ENCODE assay signal across 13 cellular contexts in genomic region chr16:84999857-85000480, GRCh38. TPM values are rescaled to one million over a fixed set of nuclear protein-coding genes. Genes with fewer than 3 reads are reported as not detected.
A peak's percentile ranks its signal among the peaks of the same experiment; 100 is the strongest.
DNase-seq lines count a peak whose midpoint lies in the region; ATAC-seq and TF ChIP-seq lines count a peak whose summit lies in the region.
"Had no signal": no experiment of that assay in that cellular context is flagged by ENCODE, and none has a peak within 500 bp of the region (broad histone marks: within the 10 kb centered on the region; RNA-seq: fewer than 3 reads in every experiment).

No MANE protein-coding gene starts in this region.

- H3K27me3 ChIP-seq in ascending aorta, result no peaks in the 10 kb centered on the region
- no peaks in the 10 kb centered on the region for H3K27me3 ChIP-seq in hepatocyte
- H3K27me3 ChIP-seq in psoas muscle (ENCODE audit: insufficient read depth in 3 of 3, low read length in 2 of 3), result no peaks in the 10 kb centered on the region

- H3K27me3 Mint-ChIP-seq in activated T-helper 1 cell treated with anti-CD3 and anti-CD28 coated beads, Interleukin-12 subunit alpha, Interleukin-12 subunit beta, Interleukin-2, Interleukin-4 antibody, amounts not matched to agents 30 ng/mL and 10 ng/mL and 1 ng/mL, durations not matched to agents 14 hours and 24 hours and 36 hours (ENCODE audit: insufficient read depth), result no peaks in the 10 kb centered on the region
- H3K27me3 Mint-ChIP-seq: activated naive CD8-positive, alpha-beta T cell treated with anti-CD3 and anti-CD28 coated beads, Interleukin-2, amount 10 ng/mL, durations not matched to agents 7 days and 5 days; stimulated activated naive B cell treated with anti-CD40 and anti-IgM and Interleukin-4, amounts not matched to agents 10 μg/mL and 1 μg/mL and 100 μg/mL, for 72 hours had no signal

- peaks cover 11% of the 10 kb centered on the region for H3K36me3 Mint-ChIP-seq in activated T-helper 1 cell treated with anti-CD3 and anti-CD28 coated beads, Interleukin-12 subunit alpha, Interleukin-12 subunit beta, Interleukin-2, Interleukin-4 antibody, amounts not matched to agents 30 ng/mL and 10 ng/mL and 1 ng/mL, durations not matched to agents 14 hours and 24 hours and 36 hours (ENCODE audit: low read depth)

- no peaks in the 10 kb centered on the region for H3K9me3 Mint-ChIP-seq in activated T-helper 1 cell treated with anti-CD3 and anti-CD28 coated beads, Interleukin-12 subunit alpha, Interleukin-12 subunit beta, Interleukin-2, Interleukin-4 antibody, amounts not matched to agents 30 ng/mL and 10 ng/mL and 1 ng/mL, durations not matched to agents 14 hours and 24 hours and 36 hours
- H3K9me3 Mint-ChIP-seq: activated naive CD8-positive, alpha-beta T cell treated with anti-CD3 and anti-CD28 coated beads, Interleukin-2, amount 10 ng/mL, durations not matched to agents 7 days and 5 days; stimulated activated naive B cell treated with anti-CD40 and anti-IgM and Interleukin-4, amounts not matched to agents 10 μg/mL and 1 μg/mL and 100 μg/mL, for 72 hours had no signal

- DNase-seq in ascending aorta (ENCODE audit: low spot score in 2 of 2), result no peak
- no peak for DNase-seq in hepatocyte (ENCODE audit: low spot score)
- no peak for DNase-seq in psoas muscle
- no peak for DNase-seq in activated T-helper 1 cell treated with anti-CD3 and anti-CD28 coated beads, Interleukin-12 subunit alpha, Interleukin-12 subunit beta, Interleukin-2, Interleukin-4 antibody, amounts not matched to agents 30 ng/mL and 10 ng/mL and 1 ng/mL, durations not matched to agents 14 hours and 24 hours and 36 hours (ENCODE audit: low spot score)
- no peak for DNase-seq in NCI-H524 treated with DMSO at 0.1 percent for 48 hours (lab: John Stamatoyannopoulos, UW)
- DNase-seq: activated CD4-positive, CD25-positive, alpha-beta regulatory T cell treated with anti-CD3 and anti-CD28 coated beads, Interleukin-2, amount 50 U/mL, for 72 hours; activated naive CD8-positive, alpha-beta T cell treated with anti-CD3 and anti-CD28 coated beads, Interleukin-2, amount 10 ng/mL, durations not matched to agents 7 days and 5 days; NCI-H1092 treated with DMSO at 0.1 percent for 48 hours; stimulated activated CD4-positive, alpha-beta T cell treated with anti-CD3 and anti-CD28 coated beads, Interleukin-4, amount 100 ng/mL, for 4 hours; stimulated activated naive B cell treated with anti-CD40 and anti-IgM and Interleukin-4, amounts not matched to agents 10 μg/mL and 1 μg/mL and 100 μg/mL, for 72 hours had no signal

- WGBS in hepatocyte (ENCODE audit: low lambda C conversion rate, missing lambda C conversion rate), result 86% methylated on average over 11 of the region's 11 CpGs
- 90 to 96% (median 93%) methylated on average over 11 of the region's 11 CpGs for WGBS in psoas muscle, 3 donors

- no peak for ATAC-seq in psoas muscle
- no peak for ATAC-seq in GM21529 (IDR thresholded peaks at IDR 0.05; ENCODE audit: unreplicated experiment)
- no peak for ATAC-seq in HG02852 (IDR thresholded peaks at IDR 0.05; ENCODE audit: unreplicated experiment)
- ATAC-seq: stimulated activated naive B cell treated with anti-CD40 and anti-IgM and Interleukin-4, amounts not matched to agents 10 μg/mL and 1 μg/mL and 100 μg/mL, for 72 hours had no signal

- peak overlapping the region; percentile 73 for H3K27ac ChIP-seq in 22Rv1
- peak overlapping the region; percentile 68 to 74 for H3K27ac ChIP-seq in ascending aorta
- H3K27ac ChIP-seq in hepatocyte, result peak overlapping the region; percentile 92
- peak overlapping the region; percentile 24 for H3K27ac ChIP-seq in psoas muscle

- intact Hi-C loops in ascending aorta (cut with DNase I), result no loop called here
- intact Hi-C loops in psoas muscle (cut with DNase I), result loop anchor here in 1 of 2 donors (10.0 kb wide), 1 partner anchor 55 kb away; no protein-coding TSS in a partner anchor
- intact Hi-C loops in activated T-helper 1 cell treated with anti-CD3 and anti-CD28 coated beads, Interleukin-12 subunit alpha, Interleukin-12 subunit beta, Interleukin-2, Interleukin-4 antibody, amounts not matched to agents 30 ng/mL and 10 ng/mL and 1 ng/mL, durations not matched to agents 14 hours and 24 hours and 36 hours (cut with micrococcal nuclease), result no loop called here

- no peak overlapping the region for H2AFZ ChIP-seq in hepatocyte

- H3K4me2 ChIP-seq in hepatocyte, result peak overlapping the region; percentile 50

- H3K9me3 ChIP-seq in ascending aorta, result no peaks in the 10 kb centered on the region
- H3K9me3 ChIP-seq in hepatocyte (ENCODE audit: low read depth), result no peaks in the 10 kb centered on the region
- H3K9me3 ChIP-seq in psoas muscle, result no peaks in the 10 kb centered on the region

- H3K4me1 ChIP-seq in ascending aorta, result peaks cover 12 to 51% of the 10 kb centered on the region in 2 donors
- H3K4me1 ChIP-seq in hepatocyte (ENCODE audit: insufficient read depth), result peaks cover 76% of the 10 kb centered on the region
- H3K4me1 ChIP-seq in psoas muscle, result peaks cover 49% of the 10 kb centered on the region

- H3K4me1 Mint-ChIP-seq in activated T-helper 1 cell treated with anti-CD3 and anti-CD28 coated beads, Interleukin-12 subunit alpha, Interleukin-12 subunit beta, Interleukin-2, Interleukin-4 antibody, amounts not matched to agents 30 ng/mL and 10 ng/mL and 1 ng/mL, durations not matched to agents 14 hours and 24 hours and 36 hours (ENCODE audit: low read depth), result peaks cover 28% of the 10 kb centered on the region

- peaks cover 90% of the 10 kb centered on the region for H3K79me2 ChIP-seq in hepatocyte

- H3K4me3 Mint-ChIP-seq in activated T-helper 1 cell treated with anti-CD3 and anti-CD28 coated beads, Interleukin-12 subunit alpha, Interleukin-12 subunit beta, Interleukin-2, Interleukin-4 antibody, amounts not matched to agents 30 ng/mL and 10 ng/mL and 1 ng/mL, durations not matched to agents 14 hours and 24 hours and 36 hours, result no peak overlapping the region
- H3K4me3 Mint-ChIP-seq: activated naive CD8-positive, alpha-beta T cell treated with anti-CD3 and anti-CD28 coated beads, Interleukin-2, amount 10 ng/mL, durations not matched to agents 7 days and 5 days; stimulated activated naive B cell treated with anti-CD40 and anti-IgM and Interleukin-4, amounts not matched to agents 10 μg/mL and 1 μg/mL and 100 μg/mL, for 72 hours had no signal

- no peak overlapping the region for H3K27ac Mint-ChIP-seq in activated T-helper 1 cell treated with anti-CD3 and anti-CD28 coated beads, Interleukin-12 subunit alpha, Interleukin-12 subunit beta, Interleukin-2, Interleukin-4 antibody, amounts not matched to agents 30 ng/mL and 10 ng/mL and 1 ng/mL, durations not matched to agents 14 hours and 24 hours and 36 hours
- H3K27ac Mint-ChIP-seq: activated naive CD8-positive, alpha-beta T cell treated with anti-CD3 and anti-CD28 coated beads, Interleukin-2, amount 10 ng/mL, durations not matched to agents 7 days and 5 days; stimulated activated naive B cell treated with anti-CD40 and anti-IgM and Interleukin-4, amounts not matched to agents 10 μg/mL and 1 μg/mL and 100 μg/mL, for 72 hours had no signal

- no peak for TF ChIP-seq CTCF in 22Rv1 (IDR thresholded peaks at IDR 0.05)
- no peak for TF ChIP-seq CTCF in ascending aorta (IDR thresholded peaks at IDR 0.05)
- no peak for TF ChIP-seq CTCF in hepatocyte (IDR thresholded peaks at IDR 0.05; ENCODE audit: poor library complexity)
- no peak for TF ChIP-seq CTCF in psoas muscle (IDR thresholded peaks at IDR 0.05)

- H3K36me3 ChIP-seq in ascending aorta, result peaks cover 0 to 6% of the 10 kb centered on the region in 2 donors
- no peaks in the 10 kb centered on the region for H3K36me3 ChIP-seq in hepatocyte (replicated peaks; ENCODE audit: insufficient read depth, low read depth)
- peaks cover 0 to 8% of the 10 kb centered on the region in 2 donors for H3K36me3 ChIP-seq in psoas muscle (ENCODE audit: insufficient read depth in 1 of 2, low read depth in 1 of 2)

- H3K4me3 ChIP-seq in ascending aorta (no peak overlapping the region), hepatocyte (no peak overlapping the region), psoas muscle (no peak overlapping the region)

- H4K20me1 ChIP-seq in hepatocyte (ENCODE audit: insufficient read depth, poor library complexity, severe bottlenecking), result peaks cover 9% of the 10 kb centered on the region

- H3K9me2 ChIP-seq in hepatocyte (replicated peaks; ENCODE audit: insufficient read depth), result no peaks in the 10 kb centered on the region

RNA-seq across cellular contexts. Expression of gene ZDHHC7, which starts 11.4 kb away (rescaled TPM):
- total RNA-seq in ascending aorta (70.7 TPM), hepatocyte (59.2 and 65.2 TPM in 2 replicates), psoas muscle (10 to 100 TPM; 33.2 to 52.3 (median 44.8) TPM)
- polyA plus RNA-seq in hepatocyte (50.0 and 51.4 TPM in 2 replicates), psoas muscle (10 to 100 TPM; 19.7 to 96.0 (median 26.6) TPM)
- 29.0 and 30.6 TPM in 2 replicates for total RNA-seq in activated T-helper 1 cell treated with anti-CD3 and anti-CD28 coated beads, Interleukin-12 subunit alpha, Interleukin-12 subunit beta, Interleukin-2, Interleukin-4 antibody, amounts not matched to agents 30 ng/mL and 10 ng/mL and 1 ng/mL, durations not matched to agents 14 hours and 24 hours and 36 hours

RNA-seq across cellular contexts. Expression of gene KIAA0513, which starts 27.6 kb away (rescaled TPM):
- total RNA-seq in ascending aorta (131 TPM), hepatocyte (6.9 and 14.9 TPM in 2 replicates), psoas muscle (10 to 100 TPM in 3 of 4 donors, 1 to 10 TPM in 1; 8.7 to 14.3 (median 13.3) TPM)
- polyA plus RNA-seq in hepatocyte (8.1 and 10.1 TPM in 2 replicates), psoas muscle (10 to 100 TPM in 1 of 3 donors, 1 to 10 TPM in 2; 3.6 to 18.2 (median 3.9) TPM)
- 12.6 and 12.9 TPM in 2 replicates for total RNA-seq in activated T-helper 1 cell treated with anti-CD3 and anti-CD28 coated beads, Interleukin-12 subunit alpha, Interleukin-12 subunit beta, Interleukin-2, Interleukin-4 antibody, amounts not matched to agents 30 ng/mL and 10 ng/mL and 1 ng/mL, durations not matched to agents 14 hours and 24 hours and 36 hours

Comparison
In these comparisons a context has a peak if more than half of its experiments do, and no peak if none do; other contexts are left out.
1. H3K27ac ChIP-seq: peak in every context shown above with its lines; median percentile 92 in hepatocyte; 73 in 22Rv1; 71 in ascending aorta; 24 in psoas muscle.